In genomic region chr11:34053161-34053686, GRCh38 we compare ENCODE assay signal across 1 cellular context.
TF ChIP-seq lines count a peak whose summit lies in the region.

No MANE protein-coding gene starts in this region.

TF ChIP-seq in HepG2, 621 proteins besides CTCF, POLR2A, EP300 and RAD21 (continued from another document and continues in another):
- TF ChIP-seq THRA (CRISPR knock-in tag; IDR thresholded peaks at IDR 0.05; ENCODE audit: borderline replicate concordance) (no peak), ERF (CRISPR knock-in tag; IDR thresholded peaks at IDR 0.05) (peak; percentile 25; the same call in 1 of the 2 replicates), MBNL3 (CRISPR knock-in tag; conservative IDR thresholded peaks at IDR 0.05) (no peak), RBFOX2 (IDR thresholded peaks at IDR 0.05; ENCODE audit: low read depth, low read length) (no peak), SRSF1 (optimal IDR thresholded peaks at IDR 0.05; ENCODE audit: low read depth, low read length) (peak; percentile 67), YY1 (IDR thresholded peaks at IDR 0.05; ENCODE audit: insufficient read depth, insufficient replicate concordance, low read depth, low read length) (peak; percentile 90), ZNF878 (CRISPR knock-in tag; IDR thresholded peaks at IDR 0.05) (no peak), TARDBP (CRISPR knock-in tag; IDR thresholded peaks at IDR 0.05) (no peak), ZNF468 (CRISPR knock-in tag; IDR thresholded peaks at IDR 0.05) (no peak), E2F2 (CRISPR knock-in tag; IDR thresholded peaks at IDR 0.05; ENCODE audit: borderline replicate concordance) (no peak), CEBPB (IDR thresholded peaks at IDR 0.05; ENCODE audit: borderline replicate concordance, low read depth, low read length) (no peak), SOX5 (CRISPR knock-in tag; IDR thresholded peaks at IDR 0.05; ENCODE audit: borderline replicate concordance) (no peak; the same call in 1 of the 2 replicates), ZNF432 (CRISPR knock-in tag; IDR thresholded peaks at IDR 0.05; ENCODE audit: borderline replicate concordance) (no peak), NONO (IDR thresholded peaks at IDR 0.05) (no peak), NONO (CRISPR knock-in tag; conservative IDR thresholded peaks at IDR 0.05) (no peak), SCMH1 (CRISPR knock-in tag; IDR thresholded peaks at IDR 0.05; ENCODE audit: borderline replicate concordance) (no peak), MLLT10 (CRISPR knock-in tag; IDR thresholded peaks at IDR 0.05) (no peak), ZNF569 (CRISPR knock-in tag; IDR thresholded peaks at IDR 0.05; ENCODE audit: borderline replicate concordance) (no peak), KDM6A (CRISPR knock-in tag; IDR thresholded peaks at IDR 0.05; ENCODE audit: low read depth) (no peak), FOXO4 (CRISPR knock-in tag; conservative IDR thresholded peaks at IDR 0.05) (no peak), ZNF501 (CRISPR knock-in tag; IDR thresholded peaks at IDR 0.05) (peak; percentile 35; the same call in 1 of the 2 replicates), ZNF614 (CRISPR knock-in tag; IDR thresholded peaks at IDR 0.05; ENCODE audit: borderline replicate concordance) (no peak), ZMAT3 (CRISPR knock-in tag; conservative IDR thresholded peaks at IDR 0.05) (0 out of 2 replicates have a peak, but pooled peaks have one; percentile 21), ZNF556 (CRISPR knock-in tag; IDR thresholded peaks at IDR 0.05; ENCODE audit: borderline replicate concordance) (peak; percentile 38; the same call in 1 of the 2 replicates), DRAP1 (CRISPR knock-in tag; IDR thresholded peaks at IDR 0.05) (peak; percentile 24; the same call in 1 of the 2 replicates), ZNF318 (CRISPR knock-in tag; IDR thresholded peaks at IDR 0.05) (no peak), NR3C1 (CRISPR knock-in tag; IDR thresholded peaks at IDR 0.05) (no peak), TBP (CRISPR knock-in tag; IDR thresholded peaks at IDR 0.05) (no peak)
- TF ChIP-seq, protein P1, sequence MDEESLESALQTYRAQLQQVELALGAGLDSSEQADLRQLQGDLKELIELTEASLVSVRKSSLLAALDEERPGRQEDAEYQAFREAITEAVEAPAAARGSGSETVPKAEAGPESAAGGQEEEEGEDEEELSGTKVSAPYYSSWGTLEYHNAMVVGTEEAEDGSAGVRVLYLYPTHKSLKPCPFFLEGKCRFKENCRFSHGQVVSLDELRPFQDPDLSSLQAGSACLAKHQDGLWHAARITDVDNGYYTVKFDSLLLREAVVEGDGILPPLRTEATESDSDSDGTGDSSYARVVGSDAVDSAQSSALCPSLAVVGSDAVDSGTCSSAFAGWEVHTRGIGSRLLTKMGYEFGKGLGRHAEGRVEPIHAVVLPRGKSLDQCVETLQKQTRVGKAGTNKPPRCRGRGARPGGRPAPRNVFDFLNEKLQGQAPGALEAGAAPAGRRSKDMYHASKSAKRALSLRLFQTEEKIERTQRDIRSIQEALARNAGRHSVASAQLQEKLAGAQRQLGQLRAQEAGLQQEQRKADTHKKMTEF (CRISPR knock-in tag; IDR thresholded peaks at IDR 0.05): peak; percentile 35; the same call in 1 of the 2 replicates
- TF ChIP-seq, protein P2, sequence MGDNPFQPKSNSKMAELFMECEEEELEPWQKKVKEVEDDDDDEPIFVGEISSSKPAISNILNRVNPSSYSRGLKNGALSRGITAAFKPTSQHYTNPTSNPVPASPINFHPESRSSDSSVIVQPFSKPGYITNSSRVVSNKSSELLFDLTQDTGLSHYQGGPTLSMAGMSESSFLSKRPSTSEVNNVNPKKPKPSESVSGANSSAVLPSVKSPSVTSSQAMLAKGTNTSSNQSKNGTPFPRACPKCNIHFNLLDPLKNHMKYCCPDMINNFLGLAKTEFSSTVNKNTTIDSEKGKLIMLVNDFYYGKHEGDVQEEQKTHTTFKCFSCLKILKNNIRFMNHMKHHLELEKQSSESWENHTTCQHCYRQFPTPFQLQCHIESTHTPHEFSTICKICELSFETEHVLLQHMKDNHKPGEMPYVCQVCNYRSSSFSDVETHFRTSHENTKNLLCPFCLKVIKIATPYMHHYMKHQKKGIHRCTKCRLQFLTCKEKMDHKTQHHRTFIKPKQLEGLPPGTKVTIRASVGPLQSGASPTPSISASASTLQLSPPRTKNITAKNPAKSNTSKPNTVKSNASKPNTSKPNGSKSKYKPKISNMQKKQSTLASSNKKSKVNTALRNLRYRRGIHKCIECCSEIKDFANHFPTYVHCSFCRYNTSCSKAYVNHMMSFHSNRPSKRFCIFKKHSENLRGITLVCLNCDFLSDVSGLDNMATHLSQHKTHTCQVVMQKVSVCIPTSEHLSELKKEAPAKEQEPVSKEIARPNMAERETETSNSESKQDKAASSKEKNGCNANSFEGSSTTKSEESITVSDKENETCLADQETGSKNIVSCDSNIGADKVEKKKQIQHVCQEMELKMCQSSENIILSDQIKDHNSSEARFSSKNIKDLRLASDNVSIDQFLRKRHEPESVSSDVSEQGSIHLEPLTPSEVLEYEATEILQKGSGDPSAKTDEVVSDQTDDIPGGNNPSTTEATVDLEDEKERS (CRISPR knock-in tag; IDR thresholded peaks at IDR 0.05): no peak
- TF ChIP-seq, protein P3, sequence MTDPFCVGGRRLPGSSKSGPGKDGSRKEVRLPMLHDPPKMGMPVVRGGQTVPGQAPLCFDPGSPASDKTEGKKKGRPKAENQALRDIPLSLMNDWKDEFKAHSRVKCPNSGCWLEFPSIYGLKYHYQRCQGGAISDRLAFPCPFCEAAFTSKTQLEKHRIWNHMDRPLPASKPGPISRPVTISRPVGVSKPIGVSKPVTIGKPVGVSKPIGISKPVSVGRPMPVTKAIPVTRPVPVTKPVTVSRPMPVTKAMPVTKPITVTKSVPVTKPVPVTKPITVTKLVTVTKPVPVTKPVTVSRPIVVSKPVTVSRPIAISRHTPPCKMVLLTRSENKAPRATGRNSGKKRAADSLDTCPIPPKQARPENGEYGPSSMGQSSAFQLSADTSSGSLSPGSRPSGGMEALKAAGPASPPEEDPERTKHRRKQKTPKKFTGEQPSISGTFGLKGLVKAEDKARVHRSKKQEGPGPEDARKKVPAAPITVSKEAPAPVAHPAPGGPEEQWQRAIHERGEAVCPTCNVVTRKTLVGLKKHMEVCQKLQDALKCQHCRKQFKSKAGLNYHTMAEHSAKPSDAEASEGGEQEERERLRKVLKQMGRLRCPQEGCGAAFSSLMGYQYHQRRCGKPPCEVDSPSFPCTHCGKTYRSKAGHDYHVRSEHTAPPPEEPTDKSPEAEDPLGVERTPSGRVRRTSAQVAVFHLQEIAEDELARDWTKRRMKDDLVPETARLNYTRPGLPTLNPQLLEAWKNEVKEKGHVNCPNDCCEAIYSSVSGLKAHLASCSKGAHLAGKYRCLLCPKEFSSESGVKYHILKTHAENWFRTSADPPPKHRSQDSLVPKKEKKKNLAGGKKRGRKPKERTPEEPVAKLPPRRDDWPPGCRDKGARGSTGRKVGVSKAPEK (CRISPR knock-in tag; IDR thresholded peaks at IDR 0.05; ENCODE audit: borderline replicate concordance): no peak
